In genomic region chr20:63519765-63520593, GRCh38 we compare ENCODE assay signal across 8 cellular contexts. TPM values are rescaled to one million over a fixed set of nuclear protein-coding genes. Genes with fewer than 3 reads are reported as not detected.
DNase-seq lines count a peak whose midpoint lies in the region; ATAC-seq, FAIRE-seq and TF ChIP-seq lines count a peak whose summit lies in the region.

No MANE protein-coding gene starts in this region.

- in situ Hi-C loops in astrocyte of the cerebellum (cut with HindIII; ENCODE audit: low sequenced_read_pairs), result no loop called here

- H3K9ac ChIP-seq in iPS-18a (ENCODE audit: low read length), result peak overlapping the region; percentile 39

- H3K9me3 ChIP-seq in BE2C (peaks cover 4% of the 10 kb centered on the region; the same call in 1 of the 2 replicates), iPS-18a (ENCODE audit: control insufficient read depth, low read depth, low read length) (no peaks in the 10 kb centered on the region), small intestine (ENCODE audit: control insufficient read depth, low read depth) (no peaks in the 10 kb centered on the region)

- H3K4me3 ChIP-seq in BE2C (ENCODE audit: low read depth, low read length) (peak overlapping the region; percentile 73), astrocyte of the cerebellum (ENCODE audit: low read depth, low read length) (peak overlapping the region; percentile 83), iPS-18a (ENCODE audit: low read length) (peak overlapping the region; percentile 87), small intestine (ENCODE audit: low read depth in 1 of 2, low read length in 2 of 2) (peak overlapping the region; percentile 69 to 86)

- no peak for FAIRE-seq in small intestine (lab: Jason Lieb, UNC)

- H3K36me3 ChIP-seq in BE2C (peaks cover 22% of the 10 kb centered on the region), iPS-18a (ENCODE audit: control insufficient read depth, low read depth, low read length) (no peaks in the 10 kb centered on the region), small intestine (ENCODE audit: control insufficient read depth in 2 of 2, insufficient read depth in 2 of 2, low read length in 2 of 2) (no peaks in the 10 kb centered on the region)

- DNase-seq in BE2C (peak; percentile 70), GM19238 (ENCODE audit: insufficient read length, low spot score) (peak; percentile 70), astrocyte of the cerebellum (ENCODE audit: low read depth) (no peak), small intestine (no peak), cerebellar nuclear complex (lab: John Stamatoyannopoulos, UW) (no peak)

- 0 to 1% (median 1%) methylated on average over 52 to 73 of the region's 73 CpGs for WGBS in small intestine, 3 donors

- peak; percentile 40 for ATAC-seq in HG03354 (IDR thresholded peaks at IDR 0.05; ENCODE audit: poor library complexity, severe bottlenecking, unreplicated experiment)
- peak; percentile 75 for ATAC-seq in SK-N-SH treated with all-trans-retinoic acid at 6 μM for 48 hours

- H3K4me1 ChIP-seq in BE2C (no peaks in the 10 kb centered on the region), iPS-18a (ENCODE audit: control insufficient read depth, low read depth, low read length) (peaks cover 3% of the 10 kb centered on the region), small intestine (ENCODE audit: control insufficient read depth in 2 of 2, insufficient read depth in 1 of 2, low read depth in 1 of 2, low read length in 1 of 2) (peaks cover 0 to 4% of the 10 kb centered on the region in 2 donors)

- no peaks in the 10 kb centered on the region for H3K27me3 ChIP-seq in BE2C
- peaks cover 20% of the 10 kb centered on the region for H3K27me3 ChIP-seq in iPS-18a (ENCODE audit: control insufficient read depth, insufficient read depth, low read length)
- H3K27me3 ChIP-seq in small intestine (ENCODE audit: control insufficient read depth in 2 of 2, insufficient read depth in 2 of 2, low read length in 2 of 2), result no peaks in the 10 kb centered on the region

- TF ChIP-seq CTCF in BE2C (IDR thresholded peaks at IDR 0.05; ENCODE audit: low read depth, low read length) (peak; percentile 22), astrocyte of the cerebellum (IDR thresholded peaks at IDR 0.05; ENCODE audit: low read depth, low read length, missing control alignments) (peak; percentile 21)

- no peak overlapping the region for H3K27ac ChIP-seq in iPS-18a (ENCODE audit: low read length)
- peak overlapping the region in 1 of 2 donors; percentile 38 for H3K27ac ChIP-seq in small intestine (ENCODE audit: low read depth in 1 of 2, low read length in 1 of 2)

TF ChIP-seq in SK-N-SH treated with all-trans-retinoic acid at 6 μM for 48 hours, 23 proteins besides CTCF, POLR2A, EP300 and RAD21:
- no peak for TF ChIP-seq RARB (CRISPR knock-in tag; IDR thresholded peaks at IDR 0.05)
TF ChIP-seq in SK-N-SH treated with all-trans-retinoic acid at 6 μM for 48 hours: peak in this region for 0.

RNA-seq across cellular contexts. Expression of gene PPDPF, which starts 0.6 kb away (rescaled TPM):
- 447 TPM for polyA plus RNA-seq in BE2C (2012; ENCODE audit: insufficient read depth, insufficient read length, low read depth)
- polyA plus RNA-seq in small intestine, result 100 to 1,000 TPM; 287 to 356 (median 302) TPM

RNA-seq across cellular contexts. Expression of gene PTK6, which starts 17.2 kb away (rescaled TPM):
- polyA plus RNA-seq in BE2C (2012; ENCODE audit: insufficient read depth, insufficient read length, low read depth), result 1.2 TPM
- 10 to 100 TPM; 12.3 to 87.0 (median 82.7) TPM for polyA plus RNA-seq in small intestine

RNA-seq across cellular contexts. Expression of gene EEF1A2, which starts 21.1 kb away (rescaled TPM):
- 3,079 TPM for polyA plus RNA-seq in BE2C (2012; ENCODE audit: insufficient read depth, insufficient read length, low read depth)
- 10 to 100 TPM in 2 of 3 donors, 1 to 10 TPM in 1; 3.8 to 18.6 (median 15.7) TPM for polyA plus RNA-seq in small intestine

RNA-seq across cellular contexts. Expression of gene SRMS, which starts 27.6 kb away (rescaled TPM):
- not detected for polyA plus RNA-seq in BE2C (2012; ENCODE audit: insufficient read depth, insufficient read length, low read depth)
- polyA plus RNA-seq in small intestine, result not detected

RNA-seq across cellular contexts. Expression of gene FNDC11, which starts 34.0 kb away (rescaled TPM):
- polyA plus RNA-seq in BE2C (2012; ENCODE audit: insufficient read depth, insufficient read length, low read depth), result not detected
- polyA plus RNA-seq in small intestine, result under 1 TPM in 1 of 3 donors, not detected in 2; 0.25 TPM

Comparison
In these comparisons a context has a peak if more than half of its experiments do, and no peak if none do; other contexts are left out.
1. DNase-seq: peak in BE2C (single experiment) and GM19238 (single experiment); none in astrocyte of the cerebellum (single experiment), small intestine (single experiment) and cerebellar nuclear complex (0 of 2).
2. Peak in every context shown above with its lines, with median percentiles within 50 percentile points of each other: H3K4me3 ChIP-seq.